Comparison of ENCODE assay signal across 8 cellular contexts in the genomic region with DNA sequence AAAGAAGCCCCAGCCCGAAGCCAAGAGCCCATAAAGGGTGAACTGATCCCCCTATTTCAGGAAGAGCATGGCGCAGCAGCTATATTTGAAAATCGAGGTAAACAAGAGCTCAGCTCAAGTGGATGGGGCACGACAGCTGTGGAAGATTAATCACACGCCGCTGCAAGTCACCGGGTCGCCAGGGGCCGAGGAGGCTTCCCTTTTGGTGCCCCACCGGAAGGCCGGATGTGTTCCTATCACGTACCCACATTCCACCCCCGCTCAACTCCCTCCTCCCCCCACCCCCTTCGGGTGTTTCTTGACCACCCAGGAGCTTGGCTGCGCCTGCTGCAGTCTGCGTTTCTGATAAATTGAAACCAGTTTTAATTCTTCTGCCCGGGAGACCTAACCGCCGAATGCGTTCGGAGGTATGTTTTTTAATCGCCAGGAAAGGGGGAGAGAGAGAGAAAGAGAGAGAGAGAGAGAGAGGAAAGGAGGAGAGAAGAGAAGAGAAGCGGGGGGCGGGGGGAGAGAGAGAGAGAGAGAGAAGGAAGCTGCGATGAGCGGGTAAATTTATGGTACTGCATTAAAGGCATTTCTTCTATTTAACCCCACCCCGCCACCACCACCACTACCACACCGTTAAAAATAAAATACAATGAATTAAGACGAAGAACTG. TPM values are rescaled to one million over a fixed set of nuclear protein-coding genes. Genes with fewer than 3 reads are reported as not detected.
DNase-seq lines count a peak whose midpoint lies in the region; ATAC-seq and TF ChIP-seq lines count a peak whose summit lies in the region.

No MANE protein-coding gene starts in this region.

- peak overlapping the region; percentile 74 for H3K4me3 Mint-ChIP-seq in activated CD8-positive, alpha-beta T cell treated with anti-CD3 and anti-CD28 coated beads for 36 hours
- peak overlapping the region; percentile 87 to 88 for H3K4me3 Mint-ChIP-seq in stimulated activated naive B cell treated with anti-CD40 and anti-IgM and Interleukin-4, amounts not matched to agents 10 μg/mL and 1 μg/mL and 100 μg/mL, for 72 hours

- no peaks in the 10 kb centered on the region for H3K9me3 Mint-ChIP-seq in activated CD8-positive, alpha-beta T cell treated with anti-CD3 and anti-CD28 coated beads for 36 hours
- no peaks in the 10 kb centered on the region for H3K9me3 Mint-ChIP-seq in stimulated activated naive B cell treated with anti-CD40 and anti-IgM and Interleukin-4, amounts not matched to agents 10 μg/mL and 1 μg/mL and 100 μg/mL, for 72 hours

- no peaks in the 10 kb centered on the region for H3K79me2 ChIP-seq in hepatocyte

- H3K4me3 ChIP-seq in hepatocyte = peak overlapping the region; percentile 81

- H3K27ac Mint-ChIP-seq in activated CD8-positive, alpha-beta T cell treated with anti-CD3 and anti-CD28 coated beads for 36 hours = peak overlapping the region; percentile 61
- H3K27ac Mint-ChIP-seq in stimulated activated naive B cell treated with anti-CD40 and anti-IgM and Interleukin-4, amounts not matched to agents 10 μg/mL and 1 μg/mL and 100 μg/mL, for 72 hours = peak overlapping the region; percentile 48

- no peaks in the 10 kb centered on the region for H3K9me3 ChIP-seq in hepatocyte (ENCODE audit: low read depth)

- intact Hi-C loops in activated CD8-positive, alpha-beta T cell treated with anti-CD3 and anti-CD28 coated beads for 36 hours (cut with micrococcal nuclease) = no loop called here

- 20% methylated on average over 21 of the region's 29 CpGs for WGBS in hepatocyte (ENCODE audit: low lambda C conversion rate, missing lambda C conversion rate)

- H2AFZ ChIP-seq in hepatocyte = no peak overlapping the region

- H3K9me2 ChIP-seq in hepatocyte (replicated peaks; ENCODE audit: insufficient read depth) = no peaks in the 10 kb centered on the region

- H3K4me1 ChIP-seq in hepatocyte (ENCODE audit: insufficient read depth) = peaks cover 10% of the 10 kb centered on the region

- no peaks in the 10 kb centered on the region for H3K36me3 Mint-ChIP-seq in activated CD8-positive, alpha-beta T cell treated with anti-CD3 and anti-CD28 coated beads for 36 hours (ENCODE audit: low read depth)
- no peaks in the 10 kb centered on the region for H3K36me3 Mint-ChIP-seq in stimulated activated naive B cell treated with anti-CD40 and anti-IgM and Interleukin-4, amounts not matched to agents 10 μg/mL and 1 μg/mL and 100 μg/mL, for 72 hours

- H3K27me3 Mint-ChIP-seq in activated CD8-positive, alpha-beta T cell treated with anti-CD3 and anti-CD28 coated beads for 36 hours = peaks cover 48% of the 10 kb centered on the region
- peaks cover 52 to 53% of the 10 kb centered on the region in 2 donors for H3K27me3 Mint-ChIP-seq in stimulated activated naive B cell treated with anti-CD40 and anti-IgM and Interleukin-4, amounts not matched to agents 10 μg/mL and 1 μg/mL and 100 μg/mL, for 72 hours

- TF ChIP-seq CTCF in activated CD8-positive, alpha-beta T cell treated with anti-CD3 and anti-CD28 coated beads for 36 hours (IDR thresholded peaks at IDR 0.05) = no peak
- TF ChIP-seq CTCF in hepatocyte (IDR thresholded peaks at IDR 0.05; ENCODE audit: poor library complexity) = no peak

- no peaks in the 10 kb centered on the region for H3K36me3 ChIP-seq in hepatocyte (replicated peaks; ENCODE audit: insufficient read depth, low read depth)

- H4K20me1 ChIP-seq in hepatocyte (ENCODE audit: insufficient read depth, poor library complexity, severe bottlenecking) = no peaks in the 10 kb centered on the region

- peak overlapping the region; percentile 99 for H3K4me2 ChIP-seq in hepatocyte

- peak; percentile 28 for DNase-seq in stimulated activated CD4-positive, alpha-beta T cell treated with anti-CD3 and anti-CD28 coated beads, Interleukin-15, amount 100 ng/mL, for 24 hours
- DNase-seq in stimulated activated CD4-positive, alpha-beta T cell treated with anti-CD3 and anti-CD28 coated beads, Interleukin-4, amount 100 ng/mL, for 4 hours = no peak
- peak; percentile 64 for DNase-seq in activated CD8-positive, alpha-beta T cell treated with anti-CD3 and anti-CD28 coated beads for 36 hours
- DNase-seq in hepatocyte (ENCODE audit: low spot score) (peak; percentile 63), NCI-H526 (lab: John Stamatoyannopoulos, UW) (no peak), NCI-H2196 treated with DMSO at 0.1 percent for 48 hours (lab: John Stamatoyannopoulos, UW; ENCODE audit: unreplicated experiment) (no peak), GM19240 (ENCODE audit: insufficient read length, low spot score) (no peak)
- no peak for DNase-seq in stimulated activated naive B cell treated with anti-CD40 and anti-IgM and Interleukin-4, amounts not matched to agents 10 μg/mL and 1 μg/mL and 100 μg/mL, for 72 hours

- peaks cover 24% of the 10 kb centered on the region for H3K4me1 Mint-ChIP-seq in activated CD8-positive, alpha-beta T cell treated with anti-CD3 and anti-CD28 coated beads for 36 hours (ENCODE audit: low read depth)
- H3K4me1 Mint-ChIP-seq in stimulated activated naive B cell treated with anti-CD40 and anti-IgM and Interleukin-4, amounts not matched to agents 10 μg/mL and 1 μg/mL and 100 μg/mL, for 72 hours = peaks cover 17 to 32% of the 10 kb centered on the region in 2 donors

- POLR2A ChIA-PET in activated CD8-positive, alpha-beta T cell treated with anti-CD3 and anti-CD28 coated beads for 36 hours (lab: Charles Lee) = interaction anchor here (0.6 to 0.7 kb wide), 2 partner anchors 78 to 253 kb away, joined by 3 read pairs; no protein-coding TSS in a partner anchor

- peaks cover 93% of the 10 kb centered on the region for H3K27me3 ChIP-seq in hepatocyte

- peak overlapping the region; percentile 54 for H3K27ac ChIP-seq in hepatocyte

- CTCF ChIA-PET in activated CD8-positive, alpha-beta T cell treated with anti-CD3 and anti-CD28 coated beads for 36 hours (lab: Charles Lee) = interaction anchor here (0.7 kb wide), 1 partner anchor 606 kb away, joined by 3 read pairs; no protein-coding TSS in a partner anchor

- no peak for ATAC-seq in activated CD8-positive, alpha-beta T cell treated with anti-CD3 and anti-CD28 coated beads for 36 hours
- peak; percentile 2 for ATAC-seq in stimulated activated naive B cell treated with anti-CD40 and anti-IgM and Interleukin-4, amounts not matched to agents 10 μg/mL and 1 μg/mL and 100 μg/mL, for 72 hours (replicated peaks)

RNA-seq across cellular contexts. Expression of a gene that starts 1.8 kb away (rescaled TPM):
- total RNA-seq in activated CD8-positive, alpha-beta T cell treated with anti-CD3 and anti-CD28 coated beads for 36 hours = under 1 TPM; 0.54 TPM
- total RNA-seq in hepatocyte = 2.4 and 2.6 TPM in 2 replicates
- polyA plus RNA-seq in hepatocyte = 0.42 and 1.0 TPM in 2 replicates

Comparison
In these comparisons a context has a peak if more than half of its experiments do, and no peak if none do; other contexts are left out.
1. DNase-seq: peak in stimulated activated CD4-positive, alpha-beta T cell treated with anti-CD3 and anti-CD28 coated beads, Interleukin-15, amount 100 ng/mL, for 24 hours (single experiment), activated CD8-positive, alpha-beta T cell treated with anti-CD3 and anti-CD28 coated beads for 36 hours (single experiment) and hepatocyte (single experiment); none in stimulated activated CD4-positive, alpha-beta T cell treated with anti-CD3 and anti-CD28 coated beads, Interleukin-4, amount 100 ng/mL, for 4 hours (0 of 2), stimulated activated naive B cell treated with anti-CD40 and anti-IgM and Interleukin-4, amounts not matched to agents 10 μg/mL and 1 μg/mL and 100 μg/mL, for 72 hours (single experiment), NCI-H526 (0 of 2), NCI-H2196 treated with DMSO at 0.1 percent for 48 hours (single experiment) and GM19240 (single experiment).